35 cellular contexts compared by ENCODE assay signal in genomic region chr1:157988002-157988401, GRCh38.
"Had no signal": no experiment of that assay in that cellular context is flagged by ENCODE, and none has a peak within 500 bp of the region (broad histone marks: within the 10 kb centered on the region; RNA-seq: fewer than 3 reads in every experiment).

No MANE protein-coding gene starts in this region.

- H3K4me3 ChIP-seq: MG63 had no signal

- H3K36me3 ChIP-seq: MG63 had no signal

- H3K9me3 ChIP-seq: MG63 had no signal

- DNase-seq: Karpas-422, Kasumi-1, MG63, MM.1S, MV-4-11, NCI-H1048, NCI-H1092, NCI-H1092 treated with DMSO at 0.1 percent for 48 hours, NCI-H1105, NCI-H1105 treated with DMSO at 0.1 percent for 48 hours, NCI-H1417, NCI-H1417 treated with DMSO at 0.1 percent for 48 hours, NCI-H1436, NCI-H1436 treated with DMSO at 0.1 percent for 48 hours, NCI-H146, NCI-H1694 treated with DMSO at 0.1 percent for 48 hours, NCI-H187, NCI-H187 treated with DMSO at 0.1 percent for 48 hours, NCI-H1930, NCI-H2029, NCI-H2029 treated with DMSO at 0.1 percent for 48 hours, NCI-H2081, NCI-H2081 treated with DMSO at 0.1 percent for 48 hours, NCI-H2107, NCI-H2171, NCI-H2171 treated with DMSO at 0.1 percent for 48 hours, NCI-H2227 treated with DMSO at 0.1 percent for 48 hours, NCI-H226, NCI-H345, NCI-H446, NCI-H446 treated with DMSO at 0.1 percent for 48 hours, NCI-H510A, NCI-H510A treated with DMSO at 0.1 percent for 48 hours, NCI-H524, NCI-H524 treated with DMSO at 0.1 percent for 48 hours had no signal
